In genomic region chr2:214052235-214052634, GRCh38 we compare ENCODE assay signal across 8 cellular contexts.
"Had no signal": no experiment of that assay in that cellular context is flagged by ENCODE, and none has a peak within 500 bp of the region (broad histone marks: within the 10 kb centered on the region; RNA-seq: fewer than 3 reads in every experiment).

No MANE protein-coding gene starts in this region.

- H3K4me3 ChIP-seq: GM23338, HAP-1 had no signal

- H3K4me1 Mint-ChIP-seq: GM23338, IgD-negative memory B cell had no signal

- H3K9me3 ChIP-seq: HAP-1 had no signal

- H3K27me3 Mint-ChIP-seq: IgD-negative memory B cell had no signal

- H3K27ac Mint-ChIP-seq: GM23338, HFFc6, IgD-negative memory B cell had no signal

- H3K27ac ChIP-seq: HL-60 had no signal

- ATAC-seq: GM23338, HCT116, HepG2 had no signal

- H3K4me1 ChIP-seq: HAP-1 had no signal

- H3K4me2 ChIP-seq: GM23338 had no signal

- H3K4me3 Mint-ChIP-seq: GM23338, HFFc6, IgD-negative memory B cell had no signal

- DNase-seq: HFFc6, KBM-7 had no signal

- H3K9me3 Mint-ChIP-seq: GM23338, HFFc6 had no signal

- H3K36me3 ChIP-seq: HAP-1 had no signal
